13 cellular contexts compared by ENCODE assay signal in genomic region chr14:72613196-72613974, GRCh38.
DNase-seq lines count a peak whose midpoint lies in the region; ATAC-seq, FAIRE-seq and TF ChIP-seq lines count a peak whose summit lies in the region.
"Had no signal": no experiment of that assay in that cellular context is flagged by ENCODE, and none has a peak within 500 bp of the region (broad histone marks: within the 10 kb centered on the region; RNA-seq: fewer than 3 reads in every experiment).

No MANE protein-coding gene starts in this region.

- peak; percentile 2 for DNase-seq in stimulated activated CD4-positive, alpha-beta T cell treated with anti-CD3 and anti-CD28 coated beads, Interleukin-4, amount 100 ng/mL, for 24 hours
- no peak for DNase-seq in stimulated activated CD4-positive, alpha-beta T cell treated with anti-CD3 and anti-CD28 coated beads, Interleukin-2, amount 100 ng/mL, for 24 hours
- DNase-seq in H1 (ENCODE audit: low read depth in 1 of 2, low spot score in 2 of 2), result peak in 1 of 2 experiments; percentile 26
- peak; percentile 59 to 88 for DNase-seq in lung microvascular endothelial cell (ENCODE audit: low read depth in 2 of 2)
- DNase-seq in activated naive CD4-positive, alpha-beta T cell treated with anti-CD3 and anti-CD28 coated beads for 36 hours, result no peak
- no peak for DNase-seq in NCI-H2227 treated with DMSO at 0.1 percent for 48 hours (lab: John Stamatoyannopoulos, UW)
- no peak for DNase-seq in stimulated activated naive CD8-positive, alpha-beta T cell treated with anti-CD3 and anti-CD28 coated beads, Interleukin-15, Interleukin-2, amounts not matched to agents 100 U/mL and 50 U/mL, for 24 hours
- no peak for DNase-seq in activated naive CD4-positive, alpha-beta T cell treated with anti-CD3 and anti-CD28 coated beads, Interleukin-2, amount 50 U/mL, for 16 hours
- DNase-seq: activated CD4-positive, alpha-beta T cell treated with anti-CD3 and anti-CD28 coated beads, Interleukin-2, amount 50 U/mL, for 48 hours; central memory CD4-positive, alpha-beta T cell; NCI-H1694 had no signal

- no peak overlapping the region for H2AK5ac ChIP-seq in H1 (ENCODE audit: low read depth, low read length)

- H2BK5ac ChIP-seq in H1 (ENCODE audit: low read depth, low read length), result no peak overlapping the region

- H4K5ac ChIP-seq in H1 (ENCODE audit: insufficient read length, low read depth, low read length), result no peak overlapping the region

- H3K9me3 ChIP-seq in H1 (ENCODE audit: insufficient read depth in 2 of 2, low read depth in 1 of 2, low read length in 1 of 2), result no peaks in the 10 kb centered on the region
- H3K9me3 ChIP-seq: SJSA1 had no signal

- no peak overlapping the region for H3K27ac Mint-ChIP-seq in activated naive CD4-positive, alpha-beta T cell treated with anti-CD3 and anti-CD28 coated beads for 36 hours

- H3K27me3 Mint-ChIP-seq in activated naive CD4-positive, alpha-beta T cell treated with anti-CD3 and anti-CD28 coated beads for 36 hours (ENCODE audit: low read depth), result no peaks in the 10 kb centered on the region

- no peak for TF ChIP-seq CTCF in H1 (IDR thresholded peaks at IDR 0.05; ENCODE audit: control extremely low read depth in 1 of 3, insufficient read depth in 1 of 3, low read depth in 1 of 3, low read length in 3 of 3)

- H3K4me1 ChIP-seq in H1 (replicated peaks in 1 of 4; ENCODE audit: control insufficient read depth in 3 of 4, insufficient read depth in 4 of 4, low read length in 3 of 4), result peaks cover 0 to 4% (median 2%) of the 10 kb centered on the region in 4 experiments; a peak in 3 of 7 replicates

- H3K18ac ChIP-seq in H1 (ENCODE audit: extremely low read depth, low read length), result no peak overlapping the region

- H3K4me2 ChIP-seq in H1 (ENCODE audit: insufficient read depth in 1 of 2, low read depth in 2 of 2, low read length in 2 of 2), result no peak overlapping the region

- no peak overlapping the region for H3K14ac ChIP-seq in H1 (ENCODE audit: insufficient read length)

- no peaks in the 10 kb centered on the region for H3K79me1 ChIP-seq in H1 (ENCODE audit: low read depth, low read length)

- no peak overlapping the region for H2BK20ac ChIP-seq in H1 (ENCODE audit: low read length)

- POLR2A ChIA-PET in H1 (lab: Charles Lee; ENCODE audit: partially characterized antibody), result no interaction called here

- CTCF ChIA-PET in H1 (lab: Charles Lee; ENCODE audit: partially characterized antibody), result interaction anchor here (0.8 kb wide), 1 partner anchor 314 kb away, joined by 3 read pairs; no protein-coding TSS in a partner anchor
- CTCF ChIA-PET in activated naive CD4-positive, alpha-beta T cell treated with anti-CD3 and anti-CD28 coated beads for 36 hours (lab: Charles Lee), result interaction anchor here (1.1 kb wide), 1 partner anchor 98 kb away, joined by 3 read pairs; no protein-coding TSS in a partner anchor

- H3K4ac ChIP-seq in H1 (replicated peaks; ENCODE audit: insufficient read length, low read depth, low read length), result no peak overlapping the region

- H3K4me3 ChIP-seq in H1 (ENCODE audit: extremely low read depth in 1 of 4, insufficient read depth in 2 of 4, low read depth in 3 of 4, low read length in 4 of 4), result no peak overlapping the region
- H3K4me3 ChIP-seq: SJSA1 had no signal

- no peaks in the 10 kb centered on the region for H3K23me2 ChIP-seq in H1 (ENCODE audit: low read depth, low read length)

- no peak overlapping the region for H3K4me3 Mint-ChIP-seq in activated naive CD4-positive, alpha-beta T cell treated with anti-CD3 and anti-CD28 coated beads for 36 hours

- H2BK12ac ChIP-seq in H1 (ENCODE audit: low read depth, low read length), result no peak overlapping the region

- WGBS in H1 (ENCODE audit: extremely low coverage in 1 of 2, insufficient coverage in 1 of 2, insufficient read length in 1 of 2, insufficient replicate concordance in 2 of 2, low coverage in 1 of 2, low lambda C conversion rate in 2 of 2, missing lambda C conversion rate in 1 of 2), 2 experiments, result 77% methylated on average over 13 of the region's 13 CpGs; no CpG with 5 or more reads in 1 of the 2 experiments

- no peaks in the 10 kb centered on the region for H3K9me3 Mint-ChIP-seq in activated naive CD4-positive, alpha-beta T cell treated with anti-CD3 and anti-CD28 coated beads for 36 hours

- no peak overlapping the region for H3K23ac ChIP-seq in H1 (ENCODE audit: insufficient read length)

- H2AFZ ChIP-seq in H1 (ENCODE audit: low read length), result no peak overlapping the region

- H4K91ac ChIP-seq in H1 (replicated peaks; ENCODE audit: insufficient read length, low read length), result no peak overlapping the region

- no peaks in the 10 kb centered on the region for H3K79me2 ChIP-seq in H1 (ENCODE audit: control insufficient read depth in 1 of 2, insufficient read depth in 2 of 2, low read length in 2 of 2)

- no peak overlapping the region for H3K9ac ChIP-seq in H1 (replicated peaks in 1 of 4; ENCODE audit: extremely low read depth in 1 of 4, low read depth in 3 of 4, low read length in 3 of 4)

- no peak for TF ChIP-seq EP300 in H1 (IDR thresholded peaks at IDR 0.05; ENCODE audit: borderline replicate concordance in 1 of 2, low read depth in 2 of 2, low read length in 2 of 2)

- H2BK15ac ChIP-seq in H1 (ENCODE audit: low read length), result no peak overlapping the region

- H3K27me3 ChIP-seq in H1 (replicated peaks in 1 of 4; ENCODE audit: control insufficient read depth in 3 of 4, extremely low read depth in 1 of 4, insufficient read depth in 3 of 4, low read length in 3 of 4), result no peaks in the 10 kb centered on the region; a peak in 1 of 7 replicates
- H3K27me3 ChIP-seq: SJSA1 had no signal

- H2BK120ac ChIP-seq in H1 (replicated peaks; ENCODE audit: low read depth, low read length), result no peak overlapping the region

- intact Hi-C loops in activated naive CD4-positive, alpha-beta T cell treated with anti-CD3 and anti-CD28 coated beads for 36 hours (cut with micrococcal nuclease), result no loop called here

- no peaks in the 10 kb centered on the region for H3K4me1 Mint-ChIP-seq in activated naive CD4-positive, alpha-beta T cell treated with anti-CD3 and anti-CD28 coated beads for 36 hours (ENCODE audit: low read depth)

- H3K36me3 ChIP-seq in H1 (ENCODE audit: control insufficient read depth in 2 of 4, insufficient read depth in 4 of 4, low read length in 3 of 4), result no peaks in the 10 kb centered on the region
- H3K36me3 ChIP-seq: SJSA1 had no signal

- no peak for TF ChIP-seq POLR2A in H1 (IDR thresholded peaks at IDR 0.05; ENCODE audit: control extremely low read depth in 1 of 2, low read depth in 2 of 2, low read length in 2 of 2)

- no peak overlapping the region for H3K27ac ChIP-seq in H1 (ENCODE audit: low read depth, low read length)
- H3K27ac ChIP-seq: C4-2B, SJSA1 had no signal

- ATAC-seq in stimulated activated naive CD8-positive, alpha-beta T cell treated with anti-CD3 and anti-CD28 coated beads, Interleukin-15, Interleukin-2, amounts not matched to agents 100 U/mL and 50 U/mL, for 24 hours, result no peak

- H4K8ac ChIP-seq in H1 (ENCODE audit: extremely low read depth, insufficient read depth, low read length), result peak overlapping the region; percentile 26; the same call in 1 of the 2 replicates

- no peaks in the 10 kb centered on the region for H4K20me1 ChIP-seq in H1 (replicated peaks in 1 of 2; ENCODE audit: control insufficient read depth in 1 of 2, insufficient read depth in 2 of 2, low read length in 2 of 2)

- H3K56ac ChIP-seq in H1 (replicated peaks; ENCODE audit: insufficient read length, low read depth, low read length), result no peak overlapping the region

- no peaks in the 10 kb centered on the region for H3K36me3 Mint-ChIP-seq in activated naive CD4-positive, alpha-beta T cell treated with anti-CD3 and anti-CD28 coated beads for 36 hours (ENCODE audit: low read depth)

- no peak for FAIRE-seq in H1 (lab: Jason Lieb, UNC)

- no peak for TF ChIP-seq RAD21 in H1 (IDR thresholded peaks at IDR 0.05 in 1 of 2, conservative IDR thresholded peaks at IDR 0.05 in 1 of 2; ENCODE audit: low read depth in 2 of 2, low read length in 2 of 2)

TF ChIP-seq in H1, 55 proteins besides CTCF, POLR2A, EP300 and RAD21:
- TF ChIP-seq BRCA1 (IDR thresholded peaks at IDR 0.05; ENCODE audit: low read depth, low read length) (no peak), ASH2L (IDR thresholded peaks at IDR 0.05; ENCODE audit: low read length) (no peak), TAF1 (IDR thresholded peaks at IDR 0.05; ENCODE audit: low read depth, low read length) (no peak), PHF8 (conservative IDR thresholded peaks at IDR 0.05; ENCODE audit: low read depth, low read length) (no peak), POLR2AphosphoS5 (IDR thresholded peaks at IDR 0.05; ENCODE audit: low read depth, low read length) (no peak)

Comparison
In these comparisons a context has a peak if more than half of its experiments do, and no peak if none do; other contexts are left out.
1. DNase-seq: peak in stimulated activated CD4-positive, alpha-beta T cell treated with anti-CD3 and anti-CD28 coated beads, Interleukin-4, amount 100 ng/mL, for 24 hours (single experiment) and lung microvascular endothelial cell (2 of 2); none in stimulated activated CD4-positive, alpha-beta T cell treated with anti-CD3 and anti-CD28 coated beads, Interleukin-2, amount 100 ng/mL, for 24 hours (0 of 2), activated naive CD4-positive, alpha-beta T cell treated with anti-CD3 and anti-CD28 coated beads for 36 hours (single experiment), NCI-H2227 treated with DMSO at 0.1 percent for 48 hours (single experiment), stimulated activated naive CD8-positive, alpha-beta T cell treated with anti-CD3 and anti-CD28 coated beads, Interleukin-15, Interleukin-2, amounts not matched to agents 100 U/mL and 50 U/mL, for 24 hours (single experiment) and activated naive CD4-positive, alpha-beta T cell treated with anti-CD3 and anti-CD28 coated beads, Interleukin-2, amount 50 U/mL, for 16 hours (single experiment).